Comparison of ENCODE assay signal across 14 cellular contexts in the genomic region with DNA sequence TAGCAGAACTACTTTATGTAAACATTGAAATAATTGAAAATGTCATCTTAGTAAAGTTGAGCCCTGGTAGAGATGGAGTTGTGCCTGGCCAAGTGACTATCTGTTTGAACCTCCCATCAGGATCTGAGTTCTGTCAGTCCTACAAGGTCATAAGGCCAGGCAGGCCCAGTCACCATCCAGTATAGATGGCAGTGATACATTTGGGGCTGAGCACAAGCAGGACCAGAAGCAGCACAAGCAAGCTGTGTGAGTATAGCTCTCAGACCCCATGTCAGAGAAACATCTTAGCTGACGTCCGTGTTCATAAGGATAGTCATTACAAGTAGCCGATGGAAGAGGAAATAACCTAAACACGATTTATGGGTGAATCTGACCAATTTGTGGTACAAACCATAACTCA.
"Had no signal": no experiment of that assay in that cellular context is flagged by ENCODE, and none has a peak within 500 bp of the region (broad histone marks: within the 10 kb centered on the region; RNA-seq: fewer than 3 reads in every experiment).

No MANE protein-coding gene starts in this region.

- DNase-seq: effector memory CD4-positive, alpha-beta T cell; immature natural killer cell; naive thymus-derived CD4-positive, alpha-beta T cell; nephron progenitor cell; posterior cingulate gyrus; small intestine; stimulated activated CD4-positive, alpha-beta T cell treated with anti-CD3 and anti-CD28 coated beads, Interleukin-2, amount 100 ng/mL, for 48 hours; stimulated activated naive CD4-positive, alpha-beta T cell treated with Interleukin-2 at 50 U/mL for 16 hours had no signal

- H3K4me3 ChIP-seq: coronary artery had no signal

- ATAC-seq: esophagus mucosa; naive thymus-derived CD4-positive, alpha-beta T cell had no signal

- H3K27ac ChIP-seq: coronary artery had no signal

- H3K27me3 Mint-ChIP-seq: type B pancreatic cell had no signal

- FAIRE-seq: endometrium, frontal cortex, keratinocyte, small intestine had no signal

- H3K4me3 Mint-ChIP-seq: immature natural killer cell; naive thymus-derived CD4-positive, alpha-beta T cell; nephron progenitor cell; type B pancreatic cell had no signal

- H3K27ac Mint-ChIP-seq: immature natural killer cell; naive thymus-derived CD4-positive, alpha-beta T cell; nephron progenitor cell; type B pancreatic cell had no signal

- H3K4me1 Mint-ChIP-seq: immature natural killer cell had no signal

- H3K9me3 Mint-ChIP-seq: immature natural killer cell; naive thymus-derived CD4-positive, alpha-beta T cell; nephron progenitor cell; type B pancreatic cell had no signal

- H3K36me3 Mint-ChIP-seq: immature natural killer cell; naive thymus-derived CD4-positive, alpha-beta T cell; type B pancreatic cell had no signal
